ENCODE assay signal across 23 cellular contexts in genomic region chr20:62483613-62484468, GRCh38. TPM values are rescaled to one million over a fixed set of nuclear protein-coding genes. Genes with fewer than 3 reads are reported as not detected.
"Had no signal": no experiment of that assay in that cellular context is flagged by ENCODE, and none has a peak within 500 bp of the region (broad histone marks: within the 10 kb centered on the region; RNA-seq: fewer than 3 reads in every experiment).

No MANE protein-coding gene starts in this region.

- H3K27ac ChIP-seq: thyroid gland had no signal

- H3K9me3 ChIP-seq: heart right ventricle, thyroid gland had no signal

- ATAC-seq: activated CD4-positive, alpha-beta T cell treated with anti-CD3 and anti-CD28 coated beads for 36 hours; activated T-cell treated with anti-CD3 and anti-CD28 coated beads, Interleukin-2, amount 50 U/mL, for 4 hours; heart right ventricle; left colon; naive thymus-derived CD4-positive, alpha-beta T cell had no signal

- DNase-seq: activated B cell treated with CpG ODN at 0.5 μM for 24 hours; activated CD4-positive, alpha-beta T cell treated with anti-CD3 and anti-CD28 coated beads for 36 hours; activated CD4-positive, alpha-beta T cell treated with anti-CD3 and anti-CD28 coated beads, Interleukin-2, amount 50 U/mL, for 4 hours; activated CD8-positive, alpha-beta memory T cell treated with anti-CD3 and anti-CD28 coated beads for 24 hours; activated CD8-positive, alpha-beta memory T cell treated with anti-CD3 and anti-CD28 coated beads, Interleukin-2, amount 50 U/mL, for 48 hours; activated naive CD4-positive, alpha-beta T cell treated with Interleukin-2 at 50 U/mL for 16 hours; activated naive CD8-positive, alpha-beta T cell treated with anti-CD3 and anti-CD28 coated beads for 36 hours; activated T-cell treated with anti-CD3 and anti-CD28 coated beads, Interleukin-2, amount 50 U/mL, for 4 hours; cerebellar nuclear complex; cortex of kidney; foreskin fibroblast; heart right ventricle; left colon; naive thymus-derived CD4-positive, alpha-beta T cell; retina; stimulated activated CD4-positive, alpha-beta T cell treated with anti-CD3 and anti-CD28 coated beads, Interleukin-4, amount 100 ng/mL, for 24 hours; stimulated activated naive CD4-positive, alpha-beta T cell treated with Interleukin-2 at 50 U/mL for 16 hours; thyroid gland had no signal

- H3K4me3 ChIP-seq: heart right ventricle, thyroid gland had no signal

- H3K36me3 ChIP-seq: heart right ventricle, thyroid gland had no signal

RNA-seq across cellular contexts. Expression of gene GATA5, which starts 8.0 kb away (rescaled TPM):
- total RNA-seq: activated B cell treated with CpG ODN at 0.5 μM for 24 hours; activated CD4-positive, alpha-beta T cell treated with anti-CD3 and anti-CD28 coated beads for 36 hours; activated naive CD8-positive, alpha-beta T cell treated with anti-CD3 and anti-CD28 coated beads for 36 hours; activated T-cell treated with anti-CD3 and anti-CD28 coated beads, Interleukin-2, amount 50 U/mL, for 4 hours; bronchial epithelial cell; left colon; naive thymus-derived CD4-positive, alpha-beta T cell; osteocyte; subcutaneous adipose tissue had no signal
- polyA plus RNA-seq: keratinocyte; naive thymus-derived CD4-positive, alpha-beta T cell had no signal

RNA-seq across cellular contexts. Expression of gene RBBP8NL, which starts 56.5 kb away (rescaled TPM):
- total RNA-seq: activated B cell treated with CpG ODN at 0.5 μM for 24 hours; activated CD4-positive, alpha-beta T cell treated with anti-CD3 and anti-CD28 coated beads for 36 hours; activated naive CD8-positive, alpha-beta T cell treated with anti-CD3 and anti-CD28 coated beads for 36 hours; activated T-cell treated with anti-CD3 and anti-CD28 coated beads, Interleukin-2, amount 50 U/mL, for 4 hours; fibroblast of lung; heart right ventricle; naive thymus-derived CD4-positive, alpha-beta T cell; osteocyte; subcutaneous adipose tissue had no signal
- polyA plus RNA-seq: fibroblast of lung; heart right ventricle; naive thymus-derived CD4-positive, alpha-beta T cell had no signal
